ENCODE assay signal across 1 cellular context in genomic region chr10:92689663-92690210, GRCh38.
TF ChIP-seq lines count a peak whose summit lies in the region.

Gene HHEX (plus strand): TSS chr10:92689955. CDS start chr10:92689987, 32 bp downstream.

TF ChIP-seq in HepG2, 621 proteins besides CTCF, POLR2A, EP300 and RAD21 (continued from another document):
- TF ChIP-seq ATF7-NPFF (CRISPR knock-in tag; IDR thresholded peaks at IDR 0.05; ENCODE audit: low read depth) (peak; percentile 81), ZNF724P (CRISPR knock-in tag; IDR thresholded peaks at IDR 0.05; ENCODE audit: borderline replicate concordance) (no peak; the same call in 1 of the 2 replicates), E2F2 (CRISPR knock-in tag; IDR thresholded peaks at IDR 0.05; ENCODE audit: borderline replicate concordance) (0 out of 2 replicates have a peak, but pooled peaks have one; percentile 48), THRA (CRISPR knock-in tag; IDR thresholded peaks at IDR 0.05; ENCODE audit: borderline replicate concordance) (no peak), PLRG1 (conservative IDR thresholded peaks at IDR 0.05) (no peak)
